Comparison of ENCODE assay signal across 15 cellular contexts in genomic region chr2:15747172-15747550, GRCh38.
"Had no signal": no experiment of that assay in that cellular context is flagged by ENCODE, and none has a peak within 500 bp of the region (broad histone marks: within the 10 kb centered on the region; RNA-seq: fewer than 3 reads in every experiment).

No MANE protein-coding gene starts in this region.

- H3K36me3 ChIP-seq: esophagus squamous epithelium, prostate gland, tibial nerve had no signal

- H3K4me1 Mint-ChIP-seq: activated naive CD8-positive, alpha-beta T cell treated with anti-CD3 and anti-CD28 coated beads, Interleukin-2, amount 10 ng/mL, durations not matched to agents 7 days and 5 days; naive B cell had no signal

- H3K36me3 Mint-ChIP-seq: activated naive CD8-positive, alpha-beta T cell treated with anti-CD3 and anti-CD28 coated beads, Interleukin-2, amount 10 ng/mL, durations not matched to agents 7 days and 5 days had no signal

- DNase-seq: activated naive CD4-positive, alpha-beta T cell; activated naive CD8-positive, alpha-beta T cell treated with anti-CD3 and anti-CD28 coated beads, Interleukin-2, amount 10 ng/mL, durations not matched to agents 7 days and 5 days; activated T-cell treated with anti-CD3 and anti-CD28 coated beads for 4 hours; anterior cingulate cortex; esophagus squamous epithelium; hypothalamus; naive B cell; nucleus accumbens; right cardiac atrium; stimulated activated CD4-positive, alpha-beta T cell treated with anti-CD3 and anti-CD28 coated beads, Interleukin-4, amount 100 ng/mL, for 24 hours; stimulated activated naive CD4-positive, alpha-beta T cell; substantia nigra had no signal

- H3K4me1 ChIP-seq: prostate gland had no signal

- H3K4me3 Mint-ChIP-seq: activated naive CD8-positive, alpha-beta T cell treated with anti-CD3 and anti-CD28 coated beads, Interleukin-2, amount 10 ng/mL, durations not matched to agents 7 days and 5 days; naive B cell had no signal

- ATAC-seq: right cardiac atrium had no signal

- H3K27me3 ChIP-seq: esophagus squamous epithelium, tibial nerve had no signal

- H3K9me3 ChIP-seq: esophagus squamous epithelium, prostate gland, tibial nerve had no signal

- H3K27ac Mint-ChIP-seq: activated naive CD8-positive, alpha-beta T cell treated with anti-CD3 and anti-CD28 coated beads, Interleukin-2, amount 10 ng/mL, durations not matched to agents 7 days and 5 days; naive B cell had no signal

- H3K27ac ChIP-seq: esophagus squamous epithelium, prostate gland, tibial nerve had no signal

- H3K4me3 ChIP-seq: esophagus squamous epithelium, prostate gland, skin epidermis, tibial nerve had no signal
